Comparison of ENCODE assay signal across 8 cellular contexts in the genomic region with DNA sequence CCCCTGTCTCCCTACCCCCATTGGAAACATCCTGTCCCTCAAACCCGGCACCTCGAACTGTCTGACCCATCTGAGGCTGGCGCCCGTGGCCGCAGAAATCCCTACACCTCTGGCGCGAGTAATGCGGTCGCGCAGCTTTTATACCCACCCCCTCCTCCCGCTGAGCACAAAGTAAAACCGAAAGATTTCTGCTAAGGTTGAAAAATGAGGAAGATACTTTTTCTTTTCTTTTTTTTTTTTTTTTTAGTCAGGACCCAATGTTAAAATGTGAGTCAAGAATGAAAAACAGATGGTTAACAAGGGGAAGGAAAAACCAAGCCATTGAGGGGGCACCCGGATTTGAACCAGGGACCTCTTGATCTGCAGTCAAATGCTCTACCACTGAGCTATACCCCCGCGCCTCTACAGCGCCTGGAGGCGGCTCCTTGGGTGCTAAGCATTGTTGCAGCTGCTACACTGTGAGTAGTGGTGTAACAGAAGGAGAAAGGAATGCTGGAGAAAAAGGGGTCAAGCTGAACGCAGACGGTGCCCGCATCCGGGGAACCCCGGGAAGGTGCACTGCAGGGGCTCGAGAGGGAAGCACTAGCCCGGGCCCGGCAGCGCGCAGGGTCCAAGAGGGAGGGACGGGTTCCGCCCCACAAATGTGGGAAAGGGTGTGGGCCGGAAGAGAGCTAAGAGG. TPM values are rescaled to one million over a fixed set of nuclear protein-coding genes. Genes with fewer than 3 reads are reported as not detected.
A peak's percentile ranks its signal among the peaks of the same experiment; 100 is the strongest.
DNase-seq lines count a peak whose midpoint lies in the region; ATAC-seq and TF ChIP-seq lines count a peak whose summit lies in the region.

No MANE protein-coding gene starts in this region.

- H4K8ac ChIP-seq in neuronal stem cell (ENCODE audit: low read depth, low read length): no peak overlapping the region

- peak overlapping the region; percentile 98 for H2BK120ac ChIP-seq in neuronal stem cell (ENCODE audit: low read depth, low read length)

- peak; percentile 61 for ATAC-seq in foreskin keratinocyte

- H4K91ac ChIP-seq in neuronal stem cell (ENCODE audit: low read depth, low read length, poor library complexity): no peak overlapping the region

- no CpG with 5 or more reads among the region's 30 CpGs for WGBS in neuronal stem cell (ENCODE audit: extremely low coverage in 2 of 2, insufficient read length in 2 of 2, insufficient replicate concordance in 1 of 2), 2 donors

- H2BK5ac ChIP-seq in neuronal stem cell (ENCODE audit: low read length): peak overlapping the region; percentile 99

- peak; percentile 84 for DNase-seq in H4 (ENCODE audit: low spot score)
- peak; percentile 86 for DNase-seq in MG63
- peak; percentile 86 for DNase-seq in SIG-M5 treated with dmso at 0.1 percent for 504 hours (lab: John Stamatoyannopoulos, UW; ENCODE audit: unreplicated experiment)
- DNase-seq in activated naive CD4-positive, alpha-beta T cell (lab: John Stamatoyannopoulos, UW): peak; percentile 84 to 98 (median 94)
- DNase-seq in foreskin keratinocyte: peak; percentile 80 to 88
- peak; percentile 95 for DNase-seq in neuronal stem cell (ENCODE audit: low spot score)
- peak; percentile 58 to 90 (median 81) for DNase-seq in substantia nigra (lab: John Stamatoyannopoulos, UW)

- peak overlapping the region; percentile 96 for H3K23ac ChIP-seq in neuronal stem cell (ENCODE audit: low read depth, low read length, poor library complexity)

- H3K27me3 ChIP-seq in MG63 (no peaks in the 10 kb centered on the region), foreskin keratinocyte (no peaks in the 10 kb centered on the region), neuronal stem cell (ENCODE audit: control insufficient read depth in 3 of 3, insufficient read depth in 3 of 3, low read depth in 1 of 3, low read length in 3 of 3) (no peaks in the 10 kb centered on the region)

- H3K9me3 ChIP-seq in ES-I3 (ENCODE audit: control insufficient read depth, insufficient read depth, low read length) (no peaks in the 10 kb centered on the region), MG63 (no peaks in the 10 kb centered on the region), neuronal stem cell (replicated peaks in 1 of 2; ENCODE audit: control insufficient read depth in 2 of 2, insufficient read depth in 1 of 2, low read depth in 1 of 2, low read length in 2 of 2) (no peaks in the 10 kb centered on the region)

- H2AFZ ChIP-seq in neuronal stem cell (ENCODE audit: low read length): peak overlapping the region; percentile 94

- TF ChIP-seq CTCF in foreskin keratinocyte (conservative IDR thresholded peaks at IDR 0.05): peak; percentile 57

- H3K14ac ChIP-seq in neuronal stem cell (ENCODE audit: low read length): peak overlapping the region; percentile 91

- peak overlapping the region; percentile 100 for H3K18ac ChIP-seq in neuronal stem cell (ENCODE audit: low read length)

- no peak overlapping the region for H2BK12ac ChIP-seq in neuronal stem cell (ENCODE audit: low read length)

- H3K79me1 ChIP-seq in neuronal stem cell (ENCODE audit: low read depth, low read length): peaks cover 10% of the 10 kb centered on the region

- peak overlapping the region; percentile 94 for H2BK15ac ChIP-seq in neuronal stem cell (ENCODE audit: low read length)

- H3K9ac ChIP-seq in ES-I3 (ENCODE audit: low read depth, low read length): peak overlapping the region; percentile 89
- peak overlapping the region; percentile 93 for H3K9ac ChIP-seq in neuronal stem cell (ENCODE audit: low read depth, low read length, poor library complexity)

- H3K4me3 ChIP-seq in MG63: peak overlapping the region; percentile 94
- H3K4me3 ChIP-seq in neuronal stem cell (ENCODE audit: low read length in 2 of 2): peak overlapping the region; percentile 92 to 98

- H3K27ac ChIP-seq in foreskin keratinocyte (no peak overlapping the region), neuronal stem cell (replicated peaks; ENCODE audit: low read length) (peak overlapping the region; percentile 97), substantia nigra (ENCODE audit: low read depth, low read length, poor library complexity, severe bottlenecking) (peak overlapping the region; percentile 97)

- no peak overlapping the region for H3K4ac ChIP-seq in neuronal stem cell (ENCODE audit: low read length)

- H2AK5ac ChIP-seq in neuronal stem cell (ENCODE audit: low read depth, low read length): peak overlapping the region; percentile 34

- H3K36me3 ChIP-seq in ES-I3 (ENCODE audit: insufficient read depth, low read length) (no peaks in the 10 kb centered on the region), MG63 (peaks cover 35% of the 10 kb centered on the region), neuronal stem cell (replicated peaks in 1 of 2; ENCODE audit: control insufficient read depth in 2 of 2, insufficient read depth in 2 of 2, low read length in 2 of 2) (peaks cover 0 to 8% of the 10 kb centered on the region in 2 donors)

- H3K4me2 ChIP-seq in neuronal stem cell (ENCODE audit: insufficient read depth, low read length, poor library complexity, severe bottlenecking): peak overlapping the region; percentile 67

- H3K4me1 ChIP-seq in ES-I3 (ENCODE audit: insufficient read depth, low read length) (peaks cover 24% of the 10 kb centered on the region), foreskin keratinocyte (peaks cover 19% of the 10 kb centered on the region), neuronal stem cell (ENCODE audit: control insufficient read depth in 2 of 2, insufficient read depth in 1 of 2, low read depth in 1 of 2, low read length in 2 of 2) (peaks cover 10 to 12% of the 10 kb centered on the region in 2 donors)

RNA-seq across cellular contexts. Expression of gene LASP1, which starts 0.8 kb away (rescaled TPM):
- total RNA-seq in H4 (2014; rRNA removed; shearing (Covaris generic)): 99.0 and 133 TPM in 2 replicates
- total RNA-seq in MG63 (2014; rRNA removed; shearing (Covaris generic); ENCODE audit: low replicate concordance): 228 and 323 TPM in 2 replicates
- total RNA-seq in foreskin keratinocyte: 168 and 171 TPM in 2 replicates
- polyA plus RNA-seq in foreskin keratinocyte: 117 and 128 TPM in 2 replicates
- polyA plus RNA-seq in neuronal stem cell (2013, experiment 1 of 2): 77.5 TPM
- 79.6 TPM for polyA plus RNA-seq in neuronal stem cell (2013, experiment 2 of 2)

RNA-seq across cellular contexts. Expression of gene RPL23, which starts 15.6 kb away (rescaled TPM):
- 1,542 and 1,557 TPM in 2 replicates for total RNA-seq in H4 (2014; rRNA removed; shearing (Covaris generic))
- total RNA-seq in MG63 (2014; rRNA removed; shearing (Covaris generic); ENCODE audit: low replicate concordance): 2,314 and 3,514 TPM in 2 replicates
- 1,973 and 2,061 TPM in 2 replicates for total RNA-seq in foreskin keratinocyte
- 3,137 and 3,324 TPM in 2 replicates for polyA plus RNA-seq in foreskin keratinocyte
- polyA plus RNA-seq in neuronal stem cell (2013, experiment 1 of 2): 5,636 TPM
- polyA plus RNA-seq in neuronal stem cell (2013, experiment 2 of 2): 5,601 TPM

RNA-seq across cellular contexts. Expression of gene CWC25, which starts 44.0 kb away (rescaled TPM):
- 5.2 and 8.1 TPM in 2 replicates for total RNA-seq in H4 (2014; rRNA removed; shearing (Covaris generic))
- 19.2 and 21.3 TPM in 2 replicates for total RNA-seq in MG63 (2014; rRNA removed; shearing (Covaris generic); ENCODE audit: low replicate concordance)
- 13.2 and 13.8 TPM in 2 replicates for total RNA-seq in foreskin keratinocyte
- polyA plus RNA-seq in foreskin keratinocyte: 9.4 and 11.1 TPM in 2 replicates
- polyA plus RNA-seq in neuronal stem cell (2013, experiment 1 of 2): 17.2 TPM
- polyA plus RNA-seq in neuronal stem cell (2013, experiment 2 of 2): 18.3 TPM
